ENCODE assay signal across 9 cellular contexts in the genomic region with DNA sequence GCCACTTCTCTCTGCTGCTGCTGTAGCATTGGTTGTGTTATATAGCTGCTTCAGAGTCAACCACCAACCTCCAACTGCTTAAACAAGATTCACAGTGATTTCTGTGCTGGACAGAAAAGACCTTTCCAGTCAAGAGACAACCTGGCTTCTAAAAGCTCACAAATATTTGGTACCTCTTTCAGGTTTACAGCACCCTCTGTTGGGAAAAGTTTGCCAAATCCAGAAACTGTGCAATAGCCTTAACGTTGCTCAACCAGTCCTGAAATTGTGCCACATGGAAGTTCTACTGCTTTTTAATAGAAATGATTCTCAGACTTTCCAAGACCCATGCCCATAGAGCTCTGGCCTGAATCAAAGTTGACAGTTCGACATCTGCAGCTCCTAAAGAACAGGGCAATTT.
A peak's percentile ranks its signal among the peaks of the same experiment; 100 is the strongest.
DNase-seq lines count a peak whose midpoint lies in the region; ATAC-seq, FAIRE-seq and TF ChIP-seq lines count a peak whose summit lies in the region.
"Had no signal": no experiment of that assay in that cellular context is flagged by ENCODE, and none has a peak within 500 bp of the region (broad histone marks: within the 10 kb centered on the region; RNA-seq: fewer than 3 reads in every experiment).

No MANE protein-coding gene starts in this region.

- no peaks in the 10 kb centered on the region for H3K27me3 Mint-ChIP-seq in neural crest cell (ENCODE audit: low read depth)

- DNase-seq in Kasumi-1 (lab: John Stamatoyannopoulos, UW), result peak; percentile 10 to 18
- peak; percentile 54 for DNase-seq in astrocyte of the hippocampus (ENCODE audit: low read depth, low spot score)
- no peak for DNase-seq in neural crest cell (ENCODE audit: low read depth, low spot score)
- DNase-seq in HuH-7.5 (ENCODE audit: low spot score), result no peak
- DNase-seq in GOT3 (lab: John Stamatoyannopoulos, UW), result no peak
- no peak for DNase-seq in left ventricle myocardium superior
- DNase-seq in frontal cortex (ENCODE audit: low spot score in 2 of 2), result no peak

- TF ChIP-seq CTCF in GM12875 (IDR thresholded peaks at IDR 0.05; ENCODE audit: borderline replicate concordance, insufficient read depth, low read depth, low read length) (peak; percentile 20; the same call in 1 of the 2 replicates), neural crest cell (conservative IDR thresholded peaks at IDR 0.05) (peak; percentile 63)

- H3K36me3 Mint-ChIP-seq in neural crest cell (ENCODE audit: low read depth), result no peaks in the 10 kb centered on the region

- no peak overlapping the region for H3K27ac Mint-ChIP-seq in neural crest cell (ENCODE audit: unreplicated experiment)

- ATAC-seq in left ventricle myocardium superior, result no peak

- FAIRE-seq in frontal cortex (lab: Jason Lieb, UNC), result no peak
- FAIRE-seq: endometrium had no signal

- no peaks in the 10 kb centered on the region for H3K9me3 Mint-ChIP-seq in neural crest cell

- intact Hi-C loops in left ventricle myocardium superior (cut with micrococcal nuclease), result no loop called here

- H3K4me1 Mint-ChIP-seq in neural crest cell, result no peaks in the 10 kb centered on the region

- H3K4me3 Mint-ChIP-seq in neural crest cell, result no peak overlapping the region

- no peak overlapping the region for H3K4me3 ChIP-seq in GM12875 (ENCODE audit: low read depth, low read length)

Comparison
In these comparisons a context has a peak if more than half of its experiments do, and no peak if none do; other contexts are left out.
1. DNase-seq: peak in Kasumi-1 (2 of 2) and astrocyte of the hippocampus (single experiment); none in neural crest cell (single experiment), HuH-7.5 (single experiment), GOT3 (single experiment), left ventricle myocardium superior (single experiment) and frontal cortex (0 of 2).